In the genomic region with DNA sequence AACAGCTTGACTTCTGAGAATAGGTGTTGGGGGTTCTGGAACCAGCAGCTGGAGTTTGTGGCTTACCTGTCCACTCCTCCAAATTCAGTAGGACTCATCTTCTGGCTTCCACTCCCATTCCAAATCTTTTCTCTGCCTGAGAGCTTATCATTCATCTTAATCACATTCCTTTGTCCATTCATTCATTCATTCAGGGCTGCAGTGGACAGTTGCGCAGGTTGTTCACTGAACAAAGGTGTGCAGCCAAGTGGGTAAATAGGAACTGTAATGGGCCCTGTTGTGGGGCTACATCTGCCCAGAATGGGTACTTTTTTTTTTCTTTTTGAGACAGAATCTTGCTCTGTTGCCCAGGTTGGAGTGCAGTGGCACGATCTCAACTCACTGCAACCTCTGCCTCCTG, we compare ENCODE assay signal across 15 cellular contexts. TPM values are rescaled to one million over a fixed set of nuclear protein-coding genes. Genes with fewer than 3 reads are reported as not detected.
A peak's percentile ranks its signal among the peaks of the same experiment; 100 is the strongest.
DNase-seq lines count a peak whose midpoint lies in the region; ATAC-seq and TF ChIP-seq lines count a peak whose summit lies in the region.
"Had no signal": no experiment of that assay in that cellular context is flagged by ENCODE, and none has a peak within 500 bp of the region (broad histone marks: within the 10 kb centered on the region; RNA-seq: fewer than 3 reads in every experiment).

No MANE protein-coding gene starts in this region.

- H3K23ac ChIP-seq in mesenchymal stem cell (ENCODE audit: low read length in 2 of 2): no peak overlapping the region

- H2AFZ ChIP-seq in HCT116 (ENCODE audit: low read depth, low read length, poor library complexity, severe bottlenecking) (no peak overlapping the region), mesenchymal stem cell (ENCODE audit: low read depth, low read length) (no peak overlapping the region)

- DNase-seq in HCT116 (ENCODE audit: low read depth, low spot score) (no peak), body of pancreas (no peak), mesenchymal stem cell (no peak), stomach (no peak), ecto neural progenitor cell (ENCODE audit: low spot score) (no peak), COLO668 (lab: John Stamatoyannopoulos, UW; ENCODE audit: unreplicated experiment) (no peak), ACHN (no peak), T-helper 9 cell (no peak)
- DNase-seq: activated B cell treated with CpG ODN at 0.5 μM for 24 hours, brain microvascular endothelial cell, NCI-H1048, NCI-H774, T-helper 1 cell, trophoblast cell had no signal

- H3K4me2 ChIP-seq in HCT116 (ENCODE audit: low read length): no peak overlapping the region
- H3K4me2 ChIP-seq in mesenchymal stem cell (ENCODE audit: low read length, poor library complexity, severe bottlenecking): no peak overlapping the region

- H3K36me3 ChIP-seq in HCT116 (ENCODE audit: control insufficient read depth in 1 of 2, insufficient read depth in 2 of 2, low read length in 2 of 2) (no peaks in the 10 kb centered on the region), body of pancreas (replicated peaks in 1 of 2; ENCODE audit: insufficient read depth in 1 of 2, low read depth in 2 of 2) (no peaks in the 10 kb centered on the region), mesenchymal stem cell (ENCODE audit: control insufficient read depth in 1 of 2, insufficient read depth in 2 of 2, low read depth in 1 of 2, low read length in 2 of 2) (no peaks in the 10 kb centered on the region), stomach (no peaks in the 10 kb centered on the region)
- H3K36me3 ChIP-seq: brain microvascular endothelial cell had no signal

- H3K4me3 ChIP-seq in HCT116 (replicated peaks in 1 of 2; ENCODE audit: low read depth in 1 of 2, low read length in 2 of 2) (no peak overlapping the region), body of pancreas (no peak overlapping the region), mesenchymal stem cell (ENCODE audit: insufficient read depth in 1 of 2, low read depth in 1 of 2, low read length in 2 of 2) (no peak overlapping the region), stomach (no peak overlapping the region)

- RAD21 ChIA-PET in HCT116 (lab: Charles Lee; ENCODE audit: low non-redundant PET in 1 of 2, low total read pairs in 2 of 2, uncharacterized antibody in 2 of 2, unreplicated experiment in 2 of 2): interaction anchor here in 1 of 2 experiments (0.9 kb wide), 1 partner anchor 9 kb away, joined by 7 read pairs; no protein-coding TSS in a partner anchor

- peak overlapping the region; percentile 41 to 49 for H2BK12ac ChIP-seq in mesenchymal stem cell (ENCODE audit: low read length in 2 of 2)

- H3K79me2 ChIP-seq in HCT116 (ENCODE audit: insufficient read depth, low read length): peaks cover 8% of the 10 kb centered on the region; the same call in 1 of the 2 replicates

- H3K27ac ChIP-seq in HCT116 (ENCODE audit: low read depth, low read length): no peak overlapping the region; the same call in 1 of the 2 replicates
- H3K27ac ChIP-seq in body of pancreas: peak overlapping the region in 3 of 4 donors; percentile 76 to 85 (median 83)
- H3K27ac ChIP-seq in mesenchymal stem cell (ENCODE audit: low read length, poor library complexity, severe bottlenecking): no peak overlapping the region
- peak overlapping the region in 4 of 5 donors; percentile 83 to 97 (median 90) for H3K27ac ChIP-seq in stomach

- ATAC-seq in HCT116 (no peak), body of pancreas (no peak)

- WGBS in body of pancreas, 2 donors: 94 to 100% methylated on average over 2 of the region's 2 CpGs
- 100% methylated on average over 1 of the region's 2 CpGs for WGBS in mesenchymal stem cell
- WGBS in stomach, 5 donors: 92 to 100% (median 100%) methylated on average over 2 of the region's 2 CpGs

- no peaks in the 10 kb centered on the region for H3K9me3 ChIP-seq in HCT116 (ENCODE audit: control insufficient read depth in 1 of 2, insufficient read depth in 1 of 2, low read depth in 1 of 2, low read length in 2 of 2)
- H3K9me3 ChIP-seq in body of pancreas: no peaks in the 10 kb centered on the region
- no peaks in the 10 kb centered on the region for H3K9me3 ChIP-seq in mesenchymal stem cell (ENCODE audit: control insufficient read depth, low read length)
- H3K9me3 ChIP-seq in stomach: no peaks in the 10 kb centered on the region

- in situ Hi-C loops in ACHN (cut with HindIII; ENCODE audit: low pct_ligation_motif_present, low pct_unique_long_range_greater_than_20kb, low sequenced_read_pairs): no loop called here

- intact Hi-C loops in HCT116 (cut with micrococcal nuclease): no loop called here
- intact Hi-C loops in body of pancreas (cut with DNase I): no loop called here
- intact Hi-C loops in stomach (cut with DNase I; ENCODE audit: low total_unique reads): no loop called here

- H4K20me1 ChIP-seq in HCT116 (ENCODE audit: insufficient read depth): no peaks in the 10 kb centered on the region

- H2BK5ac ChIP-seq in mesenchymal stem cell (ENCODE audit: low read depth, low read length, poor library complexity, severe bottlenecking): no peak overlapping the region

- H4K91ac ChIP-seq in mesenchymal stem cell (ENCODE audit: low read length): no peak overlapping the region

- POLR2A ChIA-PET in HCT116 (lab: Charles Lee): interaction anchor here (0.9 to 1.6 kb wide), 2 partner anchors 9 to 10 kb away, joined by 3 to 4 read pairs; no protein-coding TSS in a partner anchor

- no peaks in the 10 kb centered on the region for H3K9me2 ChIP-seq in HCT116 (ENCODE audit: insufficient read depth)

- H3K14ac ChIP-seq in mesenchymal stem cell (ENCODE audit: low read length in 2 of 2): no peak overlapping the region

- BruUV-seq in HCT116 (replicated peaks; lab: Mats Ljungman, UMichigan): no TSS peak

- H2AK5ac ChIP-seq in mesenchymal stem cell (ENCODE audit: low read length, severe bottlenecking): peak overlapping the region; percentile 83

- H3K27me3 ChIP-seq in HCT116 (ENCODE audit: insufficient read depth, low read length) (no peaks in the 10 kb centered on the region), body of pancreas (no peaks in the 10 kb centered on the region), mesenchymal stem cell (ENCODE audit: control insufficient read depth in 1 of 2, insufficient read depth in 1 of 2, low read length in 2 of 2) (no peaks in the 10 kb centered on the region), stomach (no peaks in the 10 kb centered on the region)
- H3K27me3 ChIP-seq: brain microvascular endothelial cell had no signal

- TF ChIP-seq POLR2A in HCT116 (IDR thresholded peaks at IDR 0.05; ENCODE audit: borderline replicate concordance, extremely low read depth, insufficient read depth, insufficient read length): no peak
- TF ChIP-seq POLR2A in body of pancreas (IDR thresholded peaks at IDR 0.05): no peak
- TF ChIP-seq POLR2A in stomach (IDR thresholded peaks at IDR 0.05): no peak

- peaks cover 28 to 69% of the 10 kb centered on the region in 2 experiments for H3K4me1 ChIP-seq in HCT116 (ENCODE audit: control insufficient read depth in 1 of 2, insufficient read depth in 2 of 2, low read length in 2 of 2)
- peaks cover 56% of the 10 kb centered on the region for H3K4me1 ChIP-seq in body of pancreas
- H3K4me1 ChIP-seq in mesenchymal stem cell (ENCODE audit: control insufficient read depth, insufficient read depth, low read depth, low read length): peaks cover 33% of the 10 kb centered on the region
- H3K4me1 ChIP-seq in stomach: peaks cover 44 to 85% (median 70%) of the 10 kb centered on the region in 4 donors

- no peak overlapping the region for H3K18ac ChIP-seq in mesenchymal stem cell (ENCODE audit: low read depth in 1 of 2, low read length in 2 of 2)

- TF ChIP-seq RAD21 in HCT116 (IDR thresholded peaks at IDR 0.05; ENCODE audit: low read depth): no peak

- CTCF ChIA-PET in HCT116 (lab: Charles Lee): interaction anchor here (0.8 to 1.8 kb wide), 4 partner anchors 15 to 285 kb away, joined by 3 to 6 read pairs (median 4); no protein-coding TSS in a partner anchor

- no peaks in the 10 kb centered on the region for H3K79me1 ChIP-seq in mesenchymal stem cell (replicated peaks; ENCODE audit: low read length, poor library complexity, severe bottlenecking)

- TF ChIP-seq CTCF in HCT116 (IDR thresholded peaks at IDR 0.05 in 2 of 3, conservative IDR thresholded peaks at IDR 0.05 in 1 of 3; ENCODE audit: borderline replicate concordance in 1 of 3, insufficient read depth in 1 of 3, low read depth in 2 of 3, low read length in 2 of 3) (no peak), body of pancreas (IDR thresholded peaks at IDR 0.05) (no peak), stomach (IDR thresholded peaks at IDR 0.05) (no peak)

- no peak overlapping the region for H4K8ac ChIP-seq in mesenchymal stem cell (ENCODE audit: low read length)

- no peak overlapping the region for H2BK120ac ChIP-seq in mesenchymal stem cell (ENCODE audit: low read depth, low read length)

- TF ChIP-seq EP300 in stomach (IDR thresholded peaks at IDR 0.05): no peak

- H3K9ac ChIP-seq in HCT116 (ENCODE audit: low read length) (peak overlapping the region; percentile 23; the same call in 1 of the 2 replicates), mesenchymal stem cell (ENCODE audit: low read length) (peak overlapping the region; percentile 72)

- no peak overlapping the region for H3K4ac ChIP-seq in mesenchymal stem cell (ENCODE audit: low read depth in 1 of 2, low read length in 2 of 2)

- H2BK15ac ChIP-seq in mesenchymal stem cell (ENCODE audit: low read depth, poor library complexity, severe bottlenecking): no peak overlapping the region

TF ChIP-seq in HCT116, 20 proteins besides CTCF, POLR2A, EP300 and RAD21:
- TF ChIP-seq CBX3 (IDR thresholded peaks at IDR 0.05; ENCODE audit: low read depth): no peak
- TF ChIP-seq SRF (IDR thresholded peaks at IDR 0.05; ENCODE audit: low read depth): no peak
- TF ChIP-seq ZNF274 (IDR thresholded peaks at IDR 0.05; ENCODE audit: low read depth, low read length): no peak
- TF ChIP-seq FOSL1 (IDR thresholded peaks at IDR 0.05; ENCODE audit: low read depth): no peak

RNA-seq across cellular contexts. Expression of gene HSPG2, which starts 3.4 kb away (rescaled TPM):
- total RNA-seq in HCT116 (2021; ENCODE audit: unreplicated experiment) (55.7 TPM), body of pancreas (100 to 1,000 TPM in 1 of 2 donors, 10 to 100 TPM in 1; 87.7 to 179 TPM), stomach (100 to 1,000 TPM in 4 of 5 donors, 10 to 100 TPM in 1; 88.7 to 504 (median 186) TPM)
- 33.5 and 52.2 TPM in 2 replicates for polyA plus RNA-seq in HCT116 (2012)
- polyA plus RNA-seq in mesenchymal stem cell (2013, experiment 1 of 2): 26.3 TPM
- polyA plus RNA-seq in mesenchymal stem cell (2013, experiment 2 of 2): 21.0 TPM
- polyA plus RNA-seq in stomach: 10 to 100 TPM; 21.7 to 98.5 (median 62.1) TPM

RNA-seq across cellular contexts. Expression of gene CELA3B, which starts 36.3 kb away (rescaled TPM):
- total RNA-seq in HCT116 (2021; ENCODE audit: unreplicated experiment) (5.3 TPM), body of pancreas (over 10,000 TPM; 12,815 to 27,120 TPM), stomach (10 to 100 TPM in 1 of 5 donors, not detected in 4; 84.3 TPM)
- not detected in 2 replicates for polyA plus RNA-seq in HCT116 (2012)
- not detected for polyA plus RNA-seq in mesenchymal stem cell (2013, experiment 1 of 2)
- not detected for polyA plus RNA-seq in mesenchymal stem cell (2013, experiment 2 of 2)
- 10 to 100 TPM in 2 of 3 donors, 1 to 10 TPM in 1; 6.1 to 37.8 (median 18.6) TPM for polyA plus RNA-seq in stomach
- total RNA-seq: activated B cell treated with CpG ODN at 0.5 μM for 24 hours; activated CD8-positive, alpha-beta memory T cell treated with anti-CD3 and anti-CD28 coated beads for 36 hours had no signal

Comparison
In these comparisons a context has a peak if more than half of its experiments do, and no peak if none do; other contexts are left out.
1. H3K27ac ChIP-seq: peak in body of pancreas (3 of 4) and stomach (4 of 5); none in HCT116 (single experiment) and mesenchymal stem cell (single experiment).
2. RNA of gene CELA3B, which starts 36.3 kb away (total RNA-seq): 12,815 to 27,120 TPM in body of pancreas; 5.3 TPM in HCT116 (single experiment) and 84.3 TPM in stomach; every median in the first group is over 100 times any median in the second.